ENCODE assay signal across 8 cellular contexts in genomic region chr3:187679638-187680396, GRCh38. TPM values are rescaled to one million over a fixed set of nuclear protein-coding genes. Genes with fewer than 3 reads are reported as not detected.
DNase-seq lines count a peak whose midpoint lies in the region; ATAC-seq, FAIRE-seq and TF ChIP-seq lines count a peak whose summit lies in the region.

No MANE protein-coding gene starts in this region.

- H3K36me3 Mint-ChIP-seq in activated T-helper 17 cell treated with anti-CD3 and anti-CD28 coated beads, Interleukin-2, amount 50 U/mL, for 72 hours (ENCODE audit: low read depth): no peaks in the 10 kb centered on the region

- H3K4me3 Mint-ChIP-seq in activated T-helper 17 cell treated with anti-CD3 and anti-CD28 coated beads, Interleukin-2, amount 50 U/mL, for 72 hours: no peak overlapping the region

- no peak overlapping the region for H3K27ac ChIP-seq in osteoblast (ENCODE audit: low read depth, low read length)
- no peak overlapping the region for H3K27ac ChIP-seq in tibial artery

- peak; percentile 61 for ATAC-seq in GM19455 (IDR thresholded peaks at IDR 0.05; ENCODE audit: unreplicated experiment)
- ATAC-seq in activated T-helper 17 cell treated with anti-CD3 and anti-CD28 coated beads, Interleukin-2, amount 50 U/mL, for 72 hours (replicated peaks): peak; percentile 55

- H4K20me1 ChIP-seq in osteoblast (ENCODE audit: insufficient read depth, low read length): no peaks in the 10 kb centered on the region

- no peaks in the 10 kb centered on the region for H3K9me3 Mint-ChIP-seq in activated T-helper 17 cell treated with anti-CD3 and anti-CD28 coated beads, Interleukin-2, amount 50 U/mL, for 72 hours

- H3K4me1 ChIP-seq in osteoblast (ENCODE audit: insufficient read depth, low read length) (no peaks in the 10 kb centered on the region), tibial artery (peaks cover 0 to 3% (median 0%) of the 10 kb centered on the region in 4 donors)

- peaks cover 31% of the 10 kb centered on the region for H3K27me3 Mint-ChIP-seq in activated T-helper 17 cell treated with anti-CD3 and anti-CD28 coated beads, Interleukin-2, amount 50 U/mL, for 72 hours

- H3K27me3 ChIP-seq in osteoblast (ENCODE audit: insufficient read depth, low read length) (peaks cover 16% of the 10 kb centered on the region), tibial artery (peaks cover 0 to 12% of the 10 kb centered on the region in 2 donors)

- no peak for FAIRE-seq in frontal cortex (lab: Jason Lieb, UNC)

- TF ChIP-seq CTCF in LNCaP clone FGC (IDR thresholded peaks at IDR 0.05; ENCODE audit: control insufficient read depth, extremely low read depth, insufficient read depth): peak; percentile 94
- peak; percentile 96 for TF ChIP-seq CTCF in osteoblast (IDR thresholded peaks at IDR 0.05; ENCODE audit: extremely low read depth, low read depth, low read length)
- peak; percentile 92 to 93 for TF ChIP-seq CTCF in tibial artery (IDR thresholded peaks at IDR 0.05)

- no peaks in the 10 kb centered on the region for H3K4me1 Mint-ChIP-seq in activated T-helper 17 cell treated with anti-CD3 and anti-CD28 coated beads, Interleukin-2, amount 50 U/mL, for 72 hours

- intact Hi-C loops in tibial artery (cut with DNase I; ENCODE audit: low total_unique reads): loop anchor here (2.0 to 10.0 kb wide), 3 partner anchors 361 to 1075 kb away; no protein-coding TSS in a partner anchor

- no peak overlapping the region for H3K4me2 ChIP-seq in osteoblast (ENCODE audit: insufficient read depth, low read length)

- no peaks in the 10 kb centered on the region for H3K36me3 ChIP-seq in osteoblast (ENCODE audit: insufficient read depth, low read length)
- H3K36me3 ChIP-seq in tibial artery: no peaks in the 10 kb centered on the region

- H3K4me3 ChIP-seq in LNCaP clone FGC (ENCODE audit: low read depth, low read length) (no peak overlapping the region), osteoblast (ENCODE audit: insufficient read depth, low read length) (no peak overlapping the region), tibial artery (no peak overlapping the region)

- no peaks in the 10 kb centered on the region for H3K9me3 ChIP-seq in osteoblast (ENCODE audit: low read depth, low read length)
- no peaks in the 10 kb centered on the region for H3K9me3 ChIP-seq in tibial artery

- no peaks in the 10 kb centered on the region for H3K79me2 ChIP-seq in osteoblast (ENCODE audit: insufficient read depth, low read length)

- H2AFZ ChIP-seq in osteoblast (ENCODE audit: low read length): no peak overlapping the region

- H3K27ac Mint-ChIP-seq in activated T-helper 17 cell treated with anti-CD3 and anti-CD28 coated beads, Interleukin-2, amount 50 U/mL, for 72 hours: no peak overlapping the region

- DNase-seq in AG20443 (ENCODE audit: low spot score) (peak; percentile 86), LNCaP clone FGC (ENCODE audit: low read depth) (peak; percentile 21), RPMI8226 (peak; percentile 70), frontal cortex (ENCODE audit: low spot score in 2 of 2) (peak; percentile 52 to 72), osteoblast (ENCODE audit: insufficient read length, low spot score, missing footprints) (peak; percentile 87), tibial artery (peak; percentile 75 to 82)

RNA-seq across cellular contexts. Expression of gene SST, which starts 9.6 kb away (rescaled TPM):
- total RNA-seq in activated T-helper 17 cell treated with anti-CD3 and anti-CD28 coated beads, Interleukin-2, amount 50 U/mL, for 72 hours: not detected
- total RNA-seq in frontal cortex: 28.5 TPM
- total RNA-seq in osteoblast: not detected in 2 replicates

RNA-seq across cellular contexts. Expression of gene RTP2, which starts 22.5 kb away (rescaled TPM):
- total RNA-seq in activated T-helper 17 cell treated with anti-CD3 and anti-CD28 coated beads, Interleukin-2, amount 50 U/mL, for 72 hours: not detected
- total RNA-seq in frontal cortex (not detected), osteoblast (not detected in 2 replicates)

Comparison
In these comparisons a context has a peak if more than half of its experiments do, and no peak if none do; other contexts are left out.
1. DNase-seq: peak in every context shown above with its lines; median percentile 87 in osteoblast; 86 in AG20443; 78 in tibial artery; 70 in RPMI8226; 62 in frontal cortex; 21 in LNCaP clone FGC.
2. RNA of gene SST, which starts 9.6 kb away (total RNA-seq): 28.5 TPM in frontal cortex (single experiment); not detected in activated T-helper 17 cell treated with anti-CD3 and anti-CD28 coated beads, Interleukin-2, amount 50 U/mL, for 72 hours and not detected in osteoblast; every median in the first group is over 10 times any median in the second.
3. Peak in every context shown above with its lines, with median percentiles within 50 percentile points of each other: CTCF ChIP-seq.